In the genomic region with DNA sequence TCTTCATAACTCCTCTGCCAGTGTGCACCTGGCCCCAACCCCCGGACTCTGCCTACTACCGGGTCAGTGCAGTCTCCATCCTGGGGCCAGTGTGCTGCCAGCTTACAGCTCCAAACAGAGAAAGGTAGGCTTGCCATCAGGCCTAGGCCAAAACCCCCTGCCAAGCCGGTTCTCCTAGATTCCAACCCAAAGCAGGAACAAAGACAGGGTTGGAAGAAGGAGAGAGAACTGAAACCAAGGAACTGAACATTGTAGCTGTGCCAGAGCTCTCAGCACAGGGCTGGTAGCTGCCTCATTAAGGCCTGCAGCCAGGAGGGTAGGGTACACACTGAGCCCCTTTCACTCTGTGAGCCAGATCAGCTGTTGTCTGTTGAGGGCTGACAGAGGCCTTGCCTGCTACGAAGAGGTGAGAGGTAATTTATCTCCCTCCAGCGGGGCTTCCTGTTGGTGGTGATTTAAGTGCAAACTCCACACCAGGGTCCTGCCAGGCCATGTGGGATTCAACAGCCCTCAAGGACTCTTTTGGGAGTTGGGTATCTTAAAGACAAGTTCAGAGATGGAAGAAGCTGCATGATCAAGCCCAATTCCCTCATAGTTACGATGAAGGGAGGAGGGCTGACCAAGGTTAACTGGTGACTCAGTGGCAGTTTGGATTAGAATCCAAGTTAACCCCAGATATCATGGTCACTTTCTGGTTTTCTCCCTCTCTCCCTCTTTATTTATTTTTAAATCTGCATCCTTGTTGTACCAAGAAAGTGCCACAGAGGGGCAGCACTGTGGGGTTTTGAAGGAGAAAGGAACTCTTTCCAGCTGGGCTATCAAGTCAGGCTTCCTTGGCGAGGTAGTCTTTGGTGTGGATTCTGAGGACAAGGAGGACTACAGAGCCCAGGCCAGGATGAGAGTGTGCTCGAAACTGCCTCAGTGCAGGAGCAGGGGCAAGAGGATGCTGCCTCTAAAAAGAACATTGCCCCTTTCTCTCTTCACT, we compare ENCODE assay signal across 8 cellular contexts. TPM values are rescaled to one million over a fixed set of nuclear protein-coding genes. Genes with fewer than 3 reads are reported as not detected.
A peak's percentile ranks its signal among the peaks of the same experiment; 100 is the strongest.
DNase-seq lines count a peak whose midpoint lies in the region; ATAC-seq and TF ChIP-seq lines count a peak whose summit lies in the region.

No MANE protein-coding gene starts in this region.

- H3K9me3 Mint-ChIP-seq in activated naive CD4-positive, alpha-beta T cell treated with anti-CD3 and anti-CD28 coated beads, Interleukin-2, amount 50 U/mL, for 72 hours: peaks cover 0 to 4% of the 10 kb centered on the region in 2 donors
- H3K9me3 Mint-ChIP-seq in mesothelial cell of epicardium: no peaks in the 10 kb centered on the region

- peaks cover 44% of the 10 kb centered on the region for H3K4me1 ChIP-seq in OCI-LY7 (ENCODE audit: insufficient read depth, low read length, poor library complexity, severe bottlenecking)
- peaks cover 20 to 24% of the 10 kb centered on the region in 2 experiments for H3K4me1 ChIP-seq in trophoblast cell (ENCODE audit: control insufficient read depth in 1 of 2, insufficient read depth in 2 of 2, low read length in 2 of 2)

- BruUV-seq in OCI-LY7 (replicated peaks; lab: Mats Ljungman, UMichigan): no TSS peak

- no peaks in the 10 kb centered on the region for H3K79me2 ChIP-seq in OCI-LY7 (ENCODE audit: insufficient read depth, low read depth, low read length)
- peaks cover 3% of the 10 kb centered on the region for H3K79me2 ChIP-seq in trophoblast cell (ENCODE audit: control insufficient read depth, insufficient read depth, low read length, poor library complexity)

- H4K8ac ChIP-seq in trophoblast cell (ENCODE audit: low read depth, low read length): peak overlapping the region; percentile 68

- H4K20me1 ChIP-seq in OCI-LY7 (ENCODE audit: insufficient read depth, low read length): no peaks in the 10 kb centered on the region

- no CpG with 5 or more reads among the region's 8 CpGs for WGBS in trophoblast cell (ENCODE audit: extremely low coverage, insufficient coverage, insufficient read length)

- H3K27me3 Mint-ChIP-seq in mesothelial cell of epicardium (ENCODE audit: low read depth): peaks cover 5% of the 10 kb centered on the region

- H3K9me3 ChIP-seq in OCI-LY7 (ENCODE audit: low read length): no peaks in the 10 kb centered on the region
- H3K9me3 ChIP-seq in trophoblast cell (ENCODE audit: insufficient read depth, low read depth, low read length): no peaks in the 10 kb centered on the region

- H3K4me2 ChIP-seq in OCI-LY7 (ENCODE audit: low read length): peak overlapping the region; percentile 24; the same call in 1 of the 2 replicates
- peak overlapping the region; percentile 21 for H3K4me2 ChIP-seq in trophoblast cell (ENCODE audit: low read length)

- H3K4ac ChIP-seq in trophoblast cell (ENCODE audit: low read depth, low read length): peak overlapping the region; percentile 56

- H3K27ac Mint-ChIP-seq in activated naive CD4-positive, alpha-beta T cell treated with anti-CD3 and anti-CD28 coated beads, Interleukin-2, amount 50 U/mL, for 72 hours: no peak overlapping the region
- no peak overlapping the region for H3K27ac Mint-ChIP-seq in mesothelial cell of epicardium

- H2AK5ac ChIP-seq in trophoblast cell (ENCODE audit: low read length): no peak overlapping the region

- DNase-seq in GM04504 (ENCODE audit: low read depth) (peak; percentile 7), OCI-LY7 (ENCODE audit: low spot score) (no peak), fibroblast of mammary gland (ENCODE audit: low read depth) (peak; percentile 60), trophoblast cell (peak; percentile 84 to 92), mesothelial cell of epicardium (ENCODE audit: low spot score in 2 of 2, unreplicated experiment in 2 of 2) (no peak), NCI-H2107 (lab: John Stamatoyannopoulos, UW) (no peak)
- DNase-seq in activated naive CD4-positive, alpha-beta T cell treated with anti-CD3 and anti-CD28 coated beads, Interleukin-2, amount 50 U/mL, for 72 hours (ENCODE audit: low spot score in 2 of 2): no peak

- no peaks in the 10 kb centered on the region for H3K27me3 ChIP-seq in trophoblast cell (ENCODE audit: insufficient read depth, low read length)

- H3K9ac ChIP-seq in trophoblast cell (ENCODE audit: low read length): no peak overlapping the region

- H2AFZ ChIP-seq in OCI-LY7 (ENCODE audit: low read length) (no peak overlapping the region), trophoblast cell (ENCODE audit: insufficient read depth, low read length, poor library complexity) (peak overlapping the region; percentile 31)

- H3K36me3 Mint-ChIP-seq in activated naive CD4-positive, alpha-beta T cell treated with anti-CD3 and anti-CD28 coated beads, Interleukin-2, amount 50 U/mL, for 72 hours: peaks cover 0 to 4% of the 10 kb centered on the region in 2 donors
- no peaks in the 10 kb centered on the region for H3K36me3 Mint-ChIP-seq in mesothelial cell of epicardium

- peak overlapping the region; percentile 1 for H4K12ac ChIP-seq in trophoblast cell (ENCODE audit: low read depth, low read length)

- peak overlapping the region; percentile 3 for H2BK12ac ChIP-seq in trophoblast cell (ENCODE audit: low read length)

- H4K91ac ChIP-seq in trophoblast cell (ENCODE audit: low read depth, low read length): peak overlapping the region; percentile 69

- no peak overlapping the region for H3K4me3 Mint-ChIP-seq in mesothelial cell of epicardium

- H3K23ac ChIP-seq in trophoblast cell (ENCODE audit: low read length): no peak overlapping the region

- no peak overlapping the region for H3K27ac ChIP-seq in OCI-LY7 (ENCODE audit: low read depth, low read length, poor library complexity, severe bottlenecking)
- H3K27ac ChIP-seq in trophoblast cell (ENCODE audit: low read depth, low read length): peak overlapping the region; percentile 59

- intact Hi-C loops in OCI-LY7 (cut with micrococcal nuclease; ENCODE audit: unreplicated experiment): no loop called here

- H3K4me3 ChIP-seq in OCI-LY7 (ENCODE audit: low read depth, low read length, poor library complexity, severe bottlenecking): no peak overlapping the region
- no peak overlapping the region for H3K4me3 ChIP-seq in fibroblast of mammary gland (ENCODE audit: control insufficient read depth, low read depth, low read length)
- H3K4me3 ChIP-seq in trophoblast cell (ENCODE audit: low read depth, low read length): no peak overlapping the region

- peak overlapping the region; percentile 90 for H2BK120ac ChIP-seq in trophoblast cell (ENCODE audit: insufficient read depth, low read length, poor library complexity)

- H3K79me1 ChIP-seq in trophoblast cell (ENCODE audit: low read length): peaks cover 28% of the 10 kb centered on the region

- H3K14ac ChIP-seq in trophoblast cell (ENCODE audit: low read length): peak overlapping the region; percentile 74

- peak; percentile 76 for TF ChIP-seq CTCF in OCI-LY7 (conservative IDR thresholded peaks at IDR 0.05; ENCODE audit: low read length)
- TF ChIP-seq CTCF in fibroblast of mammary gland (conservative IDR thresholded peaks at IDR 0.05; ENCODE audit: control insufficient read depth, insufficient read depth, low read depth, low read length): peak; percentile 67
- no peak for TF ChIP-seq CTCF in mesothelial cell of epicardium (IDR thresholded peaks at IDR 0.05; ENCODE audit: unreplicated experiment)

- CTCF ChIA-PET in OCI-LY7 (lab: Charles Lee; ENCODE audit: unreplicated experiment): interaction anchor here (1.0 to 1.5 kb wide), 4 partner anchors 10 to 139 kb away, joined by 3 to 4 read pairs (median 3); no protein-coding TSS in a partner anchor

- peak overlapping the region; percentile 40 for H3K18ac ChIP-seq in trophoblast cell (ENCODE audit: low read length)

- H3K4me1 Mint-ChIP-seq in mesothelial cell of epicardium: peaks cover 16% of the 10 kb centered on the region

- POLR2A ChIA-PET in OCI-LY7 (lab: Charles Lee): interaction anchor here (0.7 to 1.2 kb wide), 3 partner anchors 11 to 272 kb away, joined by 3 read pairs; no protein-coding TSS in a partner anchor

- no peaks in the 10 kb centered on the region for H3K9me2 ChIP-seq in OCI-LY7 (ENCODE audit: insufficient read depth, low read length)

- H2BK5ac ChIP-seq in trophoblast cell (ENCODE audit: low read depth, low read length, poor library complexity): peak overlapping the region; percentile 75

- H3K36me3 ChIP-seq in OCI-LY7 (ENCODE audit: insufficient read depth, low read length) (peaks cover 40% of the 10 kb centered on the region), trophoblast cell (ENCODE audit: control insufficient read depth in 1 of 2, insufficient read depth in 2 of 2, low read length in 2 of 2) (peaks cover 7 to 8% of the 10 kb centered on the region in 2 experiments)

- no peak for ATAC-seq in activated naive CD4-positive, alpha-beta T cell treated with anti-CD3 and anti-CD28 coated beads, Interleukin-2, amount 50 U/mL, for 72 hours
- ATAC-seq in HG03571 (IDR thresholded peaks at IDR 0.05; ENCODE audit: unreplicated experiment): no peak

RNA-seq across cellular contexts. Expression of a gene that starts 48.1 kb away (rescaled TPM):
- total RNA-seq in OCI-LY7 (2014; rRNA removed; shearing (Covaris generic)): 2.6 and 5.0 TPM in 2 replicates
- total RNA-seq in OCI-LY7 (2022) (11.7 and 13.4 TPM in 2 replicates), mesothelial cell of epicardium (3.9 to 4.5 TPM (median 4.0 TPM) in 3 replicates)
- 98.2 and 109 TPM in 2 replicates for polyA plus RNA-seq in trophoblast cell (2013)
- total RNA-seq in activated naive CD4-positive, alpha-beta T cell treated with anti-CD3 and anti-CD28 coated beads, Interleukin-2, amount 50 U/mL, for 72 hours: 1 to 10 TPM; 2.7 to 3.1 TPM

Comparison
In these comparisons a context has a peak if more than half of its experiments do, and no peak if none do; other contexts are left out.
1. DNase-seq: peak in GM04504 (single experiment), fibroblast of mammary gland (single experiment) and trophoblast cell (2 of 2); none in OCI-LY7 (single experiment), activated naive CD4-positive, alpha-beta T cell treated with anti-CD3 and anti-CD28 coated beads, Interleukin-2, amount 50 U/mL, for 72 hours (0 of 2), mesothelial cell of epicardium (0 of 2) and NCI-H2107 (single experiment).